ENCODE assay signal across 34 cellular contexts in genomic region chr7:27466703-27467102, GRCh38.
"Had no signal": no experiment of that assay in that cellular context is flagged by ENCODE, and none has a peak within 500 bp of the region (broad histone marks: within the 10 kb centered on the region; RNA-seq: fewer than 3 reads in every experiment).

No MANE protein-coding gene starts in this region.

- H3K27me3 ChIP-seq: adrenal gland, body of pancreas, brain microvascular endothelial cell, breast epithelium had no signal

- H3K4me3 ChIP-seq: adrenal gland, body of pancreas, breast epithelium had no signal

- H3K9me3 ChIP-seq: adrenal gland, body of pancreas, breast epithelium had no signal

- H3K4me1 ChIP-seq: adrenal gland, body of pancreas, breast epithelium had no signal

- H3K36me3 ChIP-seq: adrenal gland, brain microvascular endothelial cell, breast epithelium had no signal

- ATAC-seq: activated CD8-positive, alpha-beta T cell treated with anti-CD3 and anti-CD28 coated beads for 36 hours; activated naive CD4-positive, alpha-beta T cell treated with anti-CD3 and anti-CD28 coated beads, Interleukin-2, amount 50 U/mL, for 72 hours; activated T-cell treated with anti-CD3 and anti-CD28 coated beads, Interleukin-2, amount 50 U/mL, for 4 hours; activated T-cell treated with anti-CD3 and anti-CD28 coated beads, Interleukin-2, amount 50 U/mL, for 72 hours; activated T-helper 17 cell treated with anti-CD3 and anti-CD28 coated beads, Interleukin-2, amount 50 U/mL, for 72 hours; body of pancreas; T-cell; T-helper 17 cell had no signal

- H3K27ac ChIP-seq: adrenal gland, body of pancreas, brain microvascular endothelial cell, breast epithelium, VCaP had no signal

- FAIRE-seq: astrocyte, TTC549 had no signal

- DNase-seq: activated B cell treated with CpG ODN at 0.5 μM for 24 hours; activated CD4-positive, alpha-beta memory T cell treated with anti-CD3 and anti-CD28 coated beads for 36 hours; activated CD4-positive, alpha-beta T cell treated with anti-CD3 and anti-CD28 coated beads for 4 hours; activated CD4-positive, alpha-beta T cell treated with anti-CD3 and anti-CD28 coated beads, Interleukin-2, amount 10 ng/mL, durations not matched to agents 24 days and 14 days; activated CD4-positive, alpha-beta T cell treated with anti-CD3 and anti-CD28 coated beads, Interleukin-2, amount 50 U/mL, for 1 hour; activated CD4-positive, alpha-beta T cell treated with anti-CD3 and anti-CD28 coated beads, Interleukin-2, amount 50 U/mL, for 4 hours; activated CD4-positive, CD25-positive, alpha-beta regulatory T cell treated with anti-CD3 and anti-CD28 coated beads, Interleukin-2, amount 50 U/mL, for 72 hours; activated CD8-positive, alpha-beta memory T cell treated with anti-CD3 and anti-CD28 coated beads, Interleukin-2, amount 50 U/mL, for 4 hours; activated CD8-positive, alpha-beta T cell treated with anti-CD3 and anti-CD28 coated beads for 36 hours; activated effector memory CD4-positive, alpha-beta T cell treated with anti-CD3 and anti-CD28 coated beads, Interleukin-2, amount 50 U/mL, for 16 hours; activated gamma-delta T cell treated with Interleukin-2 at 50 U/mL for 16 hours; activated naive CD4-positive, alpha-beta T cell; activated naive CD4-positive, alpha-beta T cell treated with anti-CD3 and anti-CD28 coated beads for 36 hours; activated naive CD4-positive, alpha-beta T cell treated with anti-CD3 and anti-CD28 coated beads, Interleukin-2, amount 50 U/mL, for 16 hours; activated naive CD8-positive, alpha-beta T cell treated with anti-CD3 and anti-CD28 coated beads for 36 hours; activated T-cell treated with anti-CD3 and anti-CD28 coated beads for 4 hours; activated T-cell treated with anti-CD3 and anti-CD28 coated beads, Interleukin-2, amount 50 U/mL, for 1 hour; activated T-cell treated with anti-CD3 and anti-CD28 coated beads, Interleukin-2, amount 50 U/mL, for 4 hours; activated T-cell treated with anti-CD3 and anti-CD28 coated beads, Interleukin-2, amount 50 U/mL, for 72 hours; adrenal gland; amniotic stem cell; aorta; body of pancreas; brain microvascular endothelial cell; central memory CD4-positive, alpha-beta T cell; T-cell; T-helper 17 cell; T-helper 9 cell had no signal
